Comparison of ENCODE assay signal across 10 cellular contexts in the genomic region with DNA sequence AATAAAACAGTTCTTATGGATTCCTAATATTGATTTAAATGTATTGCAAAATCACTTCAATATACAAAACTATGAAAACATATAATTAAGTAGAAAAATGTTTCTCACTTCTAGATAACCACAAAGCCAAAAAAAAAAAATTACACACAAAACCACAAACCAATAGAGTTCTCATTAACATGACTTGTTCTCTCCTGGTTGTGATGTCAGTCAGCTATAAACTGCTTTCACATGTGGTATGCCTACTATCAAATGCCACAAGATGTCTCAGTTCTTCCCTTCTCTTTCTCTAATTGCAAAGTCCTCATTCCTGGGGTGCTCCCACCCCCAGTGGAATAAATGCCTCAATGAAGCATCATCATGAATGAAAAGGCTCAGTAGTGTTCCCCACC.
DNase-seq lines count a peak whose midpoint lies in the region; ATAC-seq and TF ChIP-seq lines count a peak whose summit lies in the region.
"Had no signal": no experiment of that assay in that cellular context is flagged by ENCODE, and none has a peak within 500 bp of the region (broad histone marks: within the 10 kb centered on the region; RNA-seq: fewer than 3 reads in every experiment).

No MANE protein-coding gene starts in this region.

- peaks cover 23% of the 10 kb centered on the region for H3K4me1 Mint-ChIP-seq in stimulated activated naive CD8-positive, alpha-beta T cell treated with anti-CD3 and anti-CD28 coated beads, Interleukin-15, amount 100 ng/mL, for 72 hours

- POLR2A ChIA-PET in GM10248 (lab: Yijun Ruan, JAX): no interaction called here

- TF ChIP-seq CTCF in epithelial cell of esophagus (IDR thresholded peaks at IDR 0.05; ENCODE audit: insufficient read depth, low read depth, low read length, missing control alignments): no peak
- TF ChIP-seq CTCF in GM10248 (IDR thresholded peaks at IDR 0.05; ENCODE audit: control extremely low read depth, extremely low read depth, low read depth, missing control alignments): no peak

- peaks cover 32% of the 10 kb centered on the region for H3K27me3 Mint-ChIP-seq in stimulated activated naive CD8-positive, alpha-beta T cell treated with anti-CD3 and anti-CD28 coated beads, Interleukin-15, amount 100 ng/mL, for 72 hours

- H3K4me3 ChIP-seq in epithelial cell of esophagus (ENCODE audit: low read length): peak overlapping the region; percentile 9
- H3K4me3 ChIP-seq: BLaER1 had no signal

- H3K4me3 Mint-ChIP-seq in stimulated activated naive CD8-positive, alpha-beta T cell treated with anti-CD3 and anti-CD28 coated beads, Interleukin-15, amount 100 ng/mL, for 72 hours: peak overlapping the region; percentile 17 to 28

- ATAC-seq in stimulated activated naive CD8-positive, alpha-beta T cell treated with anti-CD3 and anti-CD28 coated beads, Interleukin-15, amount 100 ng/mL, for 72 hours: peak; percentile 100
- no peak for ATAC-seq in GM19455 (IDR thresholded peaks at IDR 0.05; ENCODE audit: unreplicated experiment)
- ATAC-seq in GM21786 (IDR thresholded peaks at IDR 0.05; ENCODE audit: unreplicated experiment): no peak

- DNase-seq in activated T-cell treated with anti-CD3 and anti-CD28 coated beads for 48 hours (ENCODE audit: low read depth) (peak; percentile 15), MV-4-11 (lab: John Stamatoyannopoulos, UW) (peak; percentile 65), epithelial cell of esophagus (ENCODE audit: low read depth) (peak; percentile 68), GM10248 (ENCODE audit: extremely low spot score) (no peak)
- DNase-seq in activated T-cell treated with anti-CD3 and anti-CD28 coated beads, Interleukin-2, amount 50 U/mL, for 1 hour: no peak
- peak; percentile 28 to 54 for DNase-seq in stimulated activated naive CD8-positive, alpha-beta T cell treated with anti-CD3 and anti-CD28 coated beads, Interleukin-15, amount 100 ng/mL, for 72 hours
- DNase-seq: small intestine had no signal

- peak overlapping the region in 1 of 2 donors; percentile 55 for H3K27ac Mint-ChIP-seq in stimulated activated naive CD8-positive, alpha-beta T cell treated with anti-CD3 and anti-CD28 coated beads, Interleukin-15, amount 100 ng/mL, for 72 hours

- CTCF ChIA-PET in GM10248 (lab: Yijun Ruan, JAX): no interaction called here

- H3K9me3 Mint-ChIP-seq in stimulated activated naive CD8-positive, alpha-beta T cell treated with anti-CD3 and anti-CD28 coated beads, Interleukin-15, amount 100 ng/mL, for 72 hours: no peaks in the 10 kb centered on the region

Comparison
In these comparisons a context has a peak if more than half of its experiments do, and no peak if none do; other contexts are left out.
1. DNase-seq: peak in activated T-cell treated with anti-CD3 and anti-CD28 coated beads for 48 hours (single experiment), MV-4-11 (single experiment), epithelial cell of esophagus (single experiment) and stimulated activated naive CD8-positive, alpha-beta T cell treated with anti-CD3 and anti-CD28 coated beads, Interleukin-15, amount 100 ng/mL, for 72 hours (2 of 2); none in activated T-cell treated with anti-CD3 and anti-CD28 coated beads, Interleukin-2, amount 50 U/mL, for 1 hour (single experiment) and GM10248 (single experiment).